Comparison of ENCODE assay signal across 9 cellular contexts in genomic region chr1:61452354-61452990, GRCh38.
DNase-seq lines count a peak whose midpoint lies in the region; ATAC-seq and TF ChIP-seq lines count a peak whose summit lies in the region.
"Had no signal": no experiment of that assay in that cellular context is flagged by ENCODE, and none has a peak within 500 bp of the region (broad histone marks: within the 10 kb centered on the region; RNA-seq: fewer than 3 reads in every experiment).

No MANE protein-coding gene starts in this region.

- peak; percentile 24 to 79 for DNase-seq in HAP-1 (ENCODE audit: low spot score in 2 of 2)
- DNase-seq in adipocyte (ENCODE audit: low read depth) = peak; percentile 33
- no peak for DNase-seq in germinal center (ENCODE audit: low spot score)
- no peak for DNase-seq in stimulated activated CD4-positive, alpha-beta T cell treated with anti-CD3 and anti-CD28 coated beads, Interleukin-4, amount 100 ng/mL, for 4 hours
- no peak for DNase-seq in NCI-H1092 treated with DMSO at 0.1 percent for 48 hours (lab: John Stamatoyannopoulos, UW)
- no peak for DNase-seq in nephron progenitor cell

- in situ Hi-C loops in HAP-1 (cut with MboI; ENCODE audit: low sequenced_read_pairs) = no loop called here

- peak overlapping the region; percentile 76 to 81 (median 79) for H3K27ac ChIP-seq in gastroesophageal sphincter

- H3K4me1 ChIP-seq in HAP-1 (peaks cover 42% of the 10 kb centered on the region), adipocyte (ENCODE audit: control insufficient read depth, insufficient read depth, low read length) (peaks cover 63% of the 10 kb centered on the region), gastroesophageal sphincter (peaks cover 14 to 70% (median 43%) of the 10 kb centered on the region in 3 donors), skeletal muscle satellite cell (ENCODE audit: control insufficient read depth, insufficient read depth, low read length) (peaks cover 28% of the 10 kb centered on the region)

- TF ChIP-seq CTCF in gastroesophageal sphincter (IDR thresholded peaks at IDR 0.05) (no peak), nephron progenitor cell (IDR thresholded peaks at IDR 0.05) (no peak)

- H3K9me3 ChIP-seq in HAP-1 (no peaks in the 10 kb centered on the region), adipocyte (ENCODE audit: control insufficient read depth, low read length) (no peaks in the 10 kb centered on the region), gastroesophageal sphincter (no peaks in the 10 kb centered on the region), skeletal muscle satellite cell (replicated peaks; ENCODE audit: low read length) (no peaks in the 10 kb centered on the region)
- H3K9me3 ChIP-seq: MG63 had no signal

- whole genome bisulfite sequencing in gastroesophageal sphincter (ENCODE audit: low coverage in 1 of 2), 2 donors = 0 to 3% methylated on average over 4 of the region's 4 CpGs

- H3K36me3 ChIP-seq in HAP-1 (replicated peaks) (no peaks in the 10 kb centered on the region), adipocyte (ENCODE audit: control insufficient read depth, insufficient read depth, low read length, severe bottlenecking) (peaks cover 16% of the 10 kb centered on the region), gastroesophageal sphincter (peaks cover 0 to 12% of the 10 kb centered on the region in 2 donors), skeletal muscle satellite cell (ENCODE audit: insufficient read depth, low read length) (no peaks in the 10 kb centered on the region)
- H3K36me3 ChIP-seq: MG63 had no signal

- H3K36me3 Mint-ChIP-seq in nephron progenitor cell (ENCODE audit: low read depth) = no peaks in the 10 kb centered on the region

- no peak for ATAC-seq in gastroesophageal sphincter

- peaks cover 4% of the 10 kb centered on the region for H3K27me3 Mint-ChIP-seq in nephron progenitor cell (ENCODE audit: low read depth, poor library complexity)

- TF ChIP-seq POLR2A in gastroesophageal sphincter (IDR thresholded peaks at IDR 0.05) = no peak

- TF ChIP-seq EP300 in gastroesophageal sphincter (IDR thresholded peaks at IDR 0.05) = no peak

- peaks cover 87% of the 10 kb centered on the region for H3K4me1 Mint-ChIP-seq in nephron progenitor cell

- H3K9ac ChIP-seq in adipocyte (ENCODE audit: low read length) (peak overlapping the region; percentile 66), skeletal muscle satellite cell (ENCODE audit: low read depth, low read length) (peak overlapping the region; percentile 1)

- no peak overlapping the region for H3K4me3 Mint-ChIP-seq in nephron progenitor cell

- no peaks in the 10 kb centered on the region for H3K27me3 ChIP-seq in HAP-1 (ENCODE audit: low read depth)
- H3K27me3 ChIP-seq in adipocyte (replicated peaks; ENCODE audit: control insufficient read depth, insufficient read depth, low read length) = no peaks in the 10 kb centered on the region
- no peaks in the 10 kb centered on the region for H3K27me3 ChIP-seq in gastroesophageal sphincter
- H3K27me3 ChIP-seq in skeletal muscle satellite cell (ENCODE audit: control insufficient read depth, insufficient read depth, low read length) = no peaks in the 10 kb centered on the region
- H3K27me3 ChIP-seq: MG63 had no signal

- H3K4me2 ChIP-seq in skeletal muscle satellite cell (ENCODE audit: low read length) = peak overlapping the region; percentile 21

- H3K4me3 ChIP-seq in HAP-1 (no peak overlapping the region), adipocyte (ENCODE audit: low read length) (peak overlapping the region; percentile 45), gastroesophageal sphincter (no peak overlapping the region), skeletal muscle satellite cell (ENCODE audit: low read length) (no peak overlapping the region)
- H3K4me3 ChIP-seq: MG63 had no signal

- no peak overlapping the region for H3K27ac Mint-ChIP-seq in nephron progenitor cell

- no peaks in the 10 kb centered on the region for H3K9me3 Mint-ChIP-seq in nephron progenitor cell

Comparison
In these comparisons a context has a peak if more than half of its experiments do, and no peak if none do; other contexts are left out.
1. DNase-seq: peak in HAP-1 (2 of 2) and adipocyte (single experiment); none in germinal center (single experiment), stimulated activated CD4-positive, alpha-beta T cell treated with anti-CD3 and anti-CD28 coated beads, Interleukin-4, amount 100 ng/mL, for 4 hours (0 of 2), NCI-H1092 treated with DMSO at 0.1 percent for 48 hours (single experiment) and nephron progenitor cell (single experiment).